ENCODE assay signal across 8 cellular contexts in genomic region chr19:14248578-14249011, GRCh38. TPM values are rescaled to one million over a fixed set of nuclear protein-coding genes. Genes with fewer than 3 reads are reported as not detected.
A peak's percentile ranks its signal among the peaks of the same experiment; 100 is the strongest.
DNase-seq lines count a peak whose midpoint lies in the region; ATAC-seq and TF ChIP-seq lines count a peak whose summit lies in the region.

No MANE protein-coding gene starts in this region.

- H3K9ac ChIP-seq in colonic mucosa (ENCODE audit: low read depth in 2 of 2, low read length in 2 of 2): no peak overlapping the region

- H3K27ac Mint-ChIP-seq in IgD-negative memory B cell: no peak overlapping the region

- no peaks in the 10 kb centered on the region for H3K36me3 Mint-ChIP-seq in IgD-negative memory B cell

- no peak overlapping the region for H3K27ac ChIP-seq in colonic mucosa

- peaks cover 0 to 3% (median 0%) of the 10 kb centered on the region in 3 donors for H3K4me1 Mint-ChIP-seq in IgD-negative memory B cell

- no peaks in the 10 kb centered on the region for H3K9me3 ChIP-seq in colonic mucosa

- H3K36me3 ChIP-seq in colonic mucosa: no peaks in the 10 kb centered on the region

- intact Hi-C loops in colonic mucosa (cut with DNase I): no loop called here

- no peaks in the 10 kb centered on the region for H3K4me1 ChIP-seq in colonic mucosa

- no peaks in the 10 kb centered on the region for H3K9me3 Mint-ChIP-seq in IgD-negative memory B cell

- TF ChIP-seq CTCF in AG09309 (IDR thresholded peaks at IDR 0.05; ENCODE audit: control insufficient read depth, insufficient read depth, low read depth, low read length, missing control alignments): no peak
- TF ChIP-seq CTCF in WI38 (IDR thresholded peaks at IDR 0.05; ENCODE audit: low read depth, low read length): no peak
- TF ChIP-seq CTCF in colonic mucosa (IDR thresholded peaks at IDR 0.05): no peak

- H3K4me3 ChIP-seq in AG09309 (ENCODE audit: control insufficient read depth, low read depth, low read length) (peak overlapping the region; percentile 46), WI38 (ENCODE audit: low read depth, low read length) (peak overlapping the region; percentile 30; the same call in 1 of the 2 replicates), colonic mucosa (peak overlapping the region; percentile 44)

- no peak for ATAC-seq in GM21447 (IDR thresholded peaks at IDR 0.05; ENCODE audit: unreplicated experiment)

- H3K27me3 ChIP-seq in colonic mucosa: no peaks in the 10 kb centered on the region

- no peak for DNase-seq in AG09309 (ENCODE audit: low read depth)
- DNase-seq in colonic mucosa: peak; percentile 47
- DNase-seq in lung microvascular endothelial cell (ENCODE audit: low read depth in 2 of 2): peak; percentile 18 to 46
- DNase-seq in stimulated activated CD8-positive, alpha-beta memory T cell treated with anti-CD3 and anti-CD28 coated beads, Interleukin-12 subunit alpha, Interleukin-12 subunit beta, amount 100 ng/mL, for 1 hour (ENCODE audit: low read depth): peak; percentile 19
- DNase-seq in NK-92 treated with Interleukin-12 subunit alpha and Interleukin-12 subunit beta, amount 100 ng/mL, for 24 hours (lab: John Stamatoyannopoulos, UW): no peak

- H3K27me3 Mint-ChIP-seq in IgD-negative memory B cell: peaks cover 3% of the 10 kb centered on the region

- H3K4me3 Mint-ChIP-seq in IgD-negative memory B cell: peak overlapping the region; percentile 58 to 92 (median 68)

RNA-seq across cellular contexts. Expression of gene ADGRL1, which starts 42.6 kb away (rescaled TPM):
- 0.11 TPM for polyA plus RNA-seq in IgD-negative memory B cell
- 10 to 100 TPM; 18.4 to 28.0 TPM for total RNA-seq in colonic mucosa
- total RNA-seq in lung microvascular endothelial cell: 3.3 and 5.4 TPM in 2 replicates

Comparison
In these comparisons a context has a peak if more than half of its experiments do, and no peak if none do; other contexts are left out.
1. DNase-seq: peak in colonic mucosa (single experiment), lung microvascular endothelial cell (2 of 2) and stimulated activated CD8-positive, alpha-beta memory T cell treated with anti-CD3 and anti-CD28 coated beads, Interleukin-12 subunit alpha, Interleukin-12 subunit beta, amount 100 ng/mL, for 1 hour (single experiment); none in AG09309 (single experiment) and NK-92 treated with Interleukin-12 subunit alpha and Interleukin-12 subunit beta, amount 100 ng/mL, for 24 hours (single experiment).
2. Peak in every context shown above with its lines, with median percentiles within 50 percentile points of each other: H3K4me3 ChIP-seq.